In genomic region chr11:124898711-124899110, GRCh38 we compare ENCODE assay signal across 10 cellular contexts. TPM values are rescaled to one million over a fixed set of nuclear protein-coding genes. Genes with fewer than 3 reads are reported as not detected.
A peak's percentile ranks its signal among the peaks of the same experiment; 100 is the strongest.
DNase-seq lines count a peak whose midpoint lies in the region; ATAC-seq lines count a peak whose summit lies in the region.
"Had no signal": no experiment of that assay in that cellular context is flagged by ENCODE, and none has a peak within 500 bp of the region (broad histone marks: within the 10 kb centered on the region; RNA-seq: fewer than 3 reads in every experiment).

No MANE protein-coding gene starts in this region.

- H3K27me3 ChIP-seq in stomach smooth muscle (ENCODE audit: control insufficient read depth in 1 of 2, insufficient read depth in 2 of 2, low read length in 2 of 2): no peaks in the 10 kb centered on the region

- no peak overlapping the region for H3K4me3 ChIP-seq in stomach smooth muscle (ENCODE audit: low read length in 2 of 2)

- peak overlapping the region; percentile 55 for H3K27ac ChIP-seq in stomach smooth muscle (ENCODE audit: low read length)

- peak; percentile 89 for DNase-seq in HT1080 (ENCODE audit: low read depth)
- DNase-seq in dermis microvascular lymphatic vessel endothelial cell (ENCODE audit: low read depth in 2 of 2): peak; percentile 83 to 87
- DNase-seq in left lobe of liver (ENCODE audit: low spot score): no peak
- DNase-seq in activated CD4-positive, alpha-beta T cell treated with anti-CD3 and anti-CD28 coated beads for 4 hours: no peak
- no peak for DNase-seq in T-helper 2 cell
- DNase-seq: activated CD4-positive, alpha-beta T cell treated with anti-CD3 and anti-CD28 coated beads, Interleukin-2, amount 50 U/mL, for 48 hours; NCI-H510A had no signal

- no peaks in the 10 kb centered on the region for H3K9me3 ChIP-seq in stomach smooth muscle (ENCODE audit: control insufficient read depth in 2 of 2, low read length in 2 of 2)

- H3K36me3 ChIP-seq in stomach smooth muscle (ENCODE audit: control insufficient read depth in 2 of 2, insufficient read depth in 2 of 2, low read length in 2 of 2): no peaks in the 10 kb centered on the region

- peaks cover 16% of the 10 kb centered on the region for H3K4me1 ChIP-seq in stomach smooth muscle (ENCODE audit: control insufficient read depth, insufficient read depth, low read length)

- H3K9ac ChIP-seq in stomach smooth muscle (ENCODE audit: low read length in 2 of 2): no peak overlapping the region

- peak; percentile 64 for ATAC-seq in left lobe of liver
- ATAC-seq in HG02763 (IDR thresholded peaks at IDR 0.05; ENCODE audit: unreplicated experiment): no peak
- no peak for ATAC-seq in GM21526 (IDR thresholded peaks at IDR 0.05; ENCODE audit: low FRiP score, unreplicated experiment)

RNA-seq across cellular contexts. Expression of gene ROBO4, which starts 1.0 kb away (rescaled TPM):
- total RNA-seq in HT1080 (2014; rRNA removed; shearing (Covaris generic)): 21.1 and 25.0 TPM in 2 replicates
- 17.4 and 19.7 TPM in 2 replicates for polyA plus RNA-seq in HT1080 (2015; cell fraction: cytosol; rRNA removed)
- 46.3 and 51.6 TPM in 2 replicates for polyA plus RNA-seq in HT1080 (2015; cell fraction: nucleus; rRNA removed)
- total RNA-seq in dermis microvascular lymphatic vessel endothelial cell (278 and 426 TPM in 2 replicates), left lobe of liver (6.3 TPM)

RNA-seq across cellular contexts. Expression of gene HEPN1, which starts 20.3 kb away (rescaled TPM):
- total RNA-seq in HT1080 (2014; rRNA removed; shearing (Covaris generic)): 0.05 TPM in 1 of 2 replicates, not detected in the other
- polyA plus RNA-seq in HT1080 (2015; cell fraction: cytosol; rRNA removed): not detected in 2 replicates
- not detected in 2 replicates for polyA plus RNA-seq in HT1080 (2015; cell fraction: nucleus; rRNA removed)
- total RNA-seq in dermis microvascular lymphatic vessel endothelial cell (under 0.01 TPM in 1 of 2 replicates, not detected in the other), left lobe of liver (not detected)

RNA-seq across cellular contexts. Expression of gene ROBO3, which starts 33.5 kb away (rescaled TPM):
- total RNA-seq in HT1080 (2014; rRNA removed; shearing (Covaris generic)): 20.5 and 24.5 TPM in 2 replicates
- 13.5 and 17.2 TPM in 2 replicates for polyA plus RNA-seq in HT1080 (2015; cell fraction: cytosol; rRNA removed)
- polyA plus RNA-seq in HT1080 (2015; cell fraction: nucleus; rRNA removed): 111 and 120 TPM in 2 replicates
- 13.0 and 21.1 TPM in 2 replicates for total RNA-seq in dermis microvascular lymphatic vessel endothelial cell
- 1.5 TPM for total RNA-seq in left lobe of liver

RNA-seq across cellular contexts. Expression of gene HEPACAM, which starts 37.1 kb away (rescaled TPM):
- 0.29 TPM in 1 of 2 replicates, not detected in the other for total RNA-seq in HT1080 (2014; rRNA removed; shearing (Covaris generic))
- polyA plus RNA-seq in HT1080 (2015; cell fraction: cytosol; rRNA removed): not detected in 2 replicates
- polyA plus RNA-seq in HT1080 (2015; cell fraction: nucleus; rRNA removed): 0.03 TPM in 1 of 2 replicates, not detected in the other
- under 0.01 TPM in 2 replicates for total RNA-seq in dermis microvascular lymphatic vessel endothelial cell
- total RNA-seq in left lobe of liver: 27.2 TPM

RNA-seq across cellular contexts. Expression of gene CCDC15, which starts 55.3 kb away (rescaled TPM):
- total RNA-seq in HT1080 (2014; rRNA removed; shearing (Covaris generic)): 7.4 and 8.1 TPM in 2 replicates
- 4.2 and 4.6 TPM in 2 replicates for polyA plus RNA-seq in HT1080 (2015; cell fraction: cytosol; rRNA removed)
- polyA plus RNA-seq in HT1080 (2015; cell fraction: nucleus; rRNA removed): 10.7 and 11.5 TPM in 2 replicates
- total RNA-seq in dermis microvascular lymphatic vessel endothelial cell (2.3 and 2.6 TPM in 2 replicates), left lobe of liver (0.48 TPM)

Comparison
In these comparisons a context has a peak if more than half of its experiments do, and no peak if none do; other contexts are left out.
1. DNase-seq: peak in HT1080 (single experiment) and dermis microvascular lymphatic vessel endothelial cell (2 of 2); none in left lobe of liver (single experiment), activated CD4-positive, alpha-beta T cell treated with anti-CD3 and anti-CD28 coated beads for 4 hours (0 of 2) and T-helper 2 cell (0 of 5).
2. RNA of gene ROBO4, which starts 1.0 kb away (total RNA-seq): 278 to 426 TPM in dermis microvascular lymphatic vessel endothelial cell; 21.1 to 25.0 TPM in HT1080 and 6.3 TPM in left lobe of liver (single experiment); every median in the first group is over 10 times any median in the second.